In the genomic region with DNA sequence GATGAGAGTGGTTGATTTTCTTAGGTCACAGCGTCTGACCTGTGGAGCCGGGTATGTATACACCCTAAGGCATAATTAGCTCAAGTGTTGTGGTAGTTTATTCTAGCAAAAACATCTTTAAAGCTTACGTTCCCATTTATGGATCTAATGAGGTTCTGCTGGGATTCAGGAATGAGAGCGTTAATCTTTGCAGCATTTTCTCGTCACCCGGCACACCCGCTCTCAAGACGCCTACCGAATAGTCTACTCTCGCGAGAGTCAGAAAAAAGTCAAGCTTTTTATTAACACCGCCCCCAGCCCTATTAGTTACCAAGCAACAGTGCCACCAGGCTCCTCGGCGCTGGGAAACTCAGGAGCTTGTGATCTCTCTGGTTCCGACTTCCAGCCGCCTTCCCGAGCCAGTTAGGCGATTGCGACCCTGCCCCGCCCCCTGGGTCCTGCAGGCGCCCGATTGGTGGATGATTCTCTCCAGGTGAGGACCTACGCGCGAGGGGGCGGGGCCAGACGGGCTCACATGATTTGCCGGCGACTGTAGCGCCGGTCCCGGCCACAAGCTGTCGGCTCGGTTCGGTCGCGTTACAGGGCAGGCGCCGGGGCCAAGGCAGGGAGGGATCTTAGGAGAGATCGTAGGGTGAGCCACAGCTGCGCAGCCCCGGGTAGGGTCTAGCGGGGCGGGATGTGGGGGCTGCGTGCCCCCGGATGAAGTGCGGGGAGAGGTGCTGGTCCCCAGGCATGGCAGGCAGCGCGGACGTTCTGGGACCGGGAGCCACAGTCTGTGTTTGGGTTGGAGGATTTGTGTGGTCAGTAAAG, we compare ENCODE assay signal across 8 cellular contexts. TPM values are rescaled to one million over a fixed set of nuclear protein-coding genes. Genes with fewer than 3 reads are reported as not detected.
DNase-seq lines count a peak whose midpoint lies in the region; ATAC-seq, FAIRE-seq and TF ChIP-seq lines count a peak whose summit lies in the region.

Gene PFKFB2, plus strand, starts transcription at position 540 of the 810 bp plus-strand sequence. CDS start 1,443 bp downstream, outside the sequence.

- dilution Hi-C loops in keratinocyte (cut with MboI; ENCODE audit: extremely low pct_ligation_motif_present, low sequenced_read_pairs): no loop called here

- FAIRE-seq in keratinocyte (lab: Jason Lieb, UNC): no peak

- peak within 1 kb of the TSS; percentile 97 for H3K9ac ChIP-seq in keratinocyte (ENCODE audit: control insufficient read depth, extremely low read depth, insufficient read depth, low read length)

- H2AFZ ChIP-seq in keratinocyte (ENCODE audit: control insufficient read depth, low read length): peak within 1 kb of the TSS; percentile 92

- peak within 1 kb of the TSS; percentile 89 for H3K4me3 ChIP-seq in choroid plexus epithelial cell (ENCODE audit: low read depth, low read length)
- peak within 1 kb of the TSS; percentile 66 to 90 (median 71) for H3K4me3 ChIP-seq in keratinocyte (ENCODE audit: control insufficient read depth in 2 of 3, extremely low read depth in 1 of 3, insufficient read depth in 2 of 3, low read depth in 1 of 3, low read length in 3 of 3)

- TF ChIP-seq CTCF in choroid plexus epithelial cell (conservative IDR thresholded peaks at IDR 0.05; ENCODE audit: low read depth, low read length) (no peak), keratinocyte (optimal IDR thresholded peaks at IDR 0.05 in 1 of 3, IDR thresholded peaks at IDR 0.05 in 1 of 3, conservative IDR thresholded peaks at IDR 0.05 in 1 of 3; ENCODE audit: extremely low read depth in 1 of 3, insufficient read depth in 2 of 3, low read length in 3 of 3) (peak in 2 of 3 experiments; percentile 9 to 31)

- ATAC-seq in GM19023 (IDR thresholded peaks at IDR 0.05; ENCODE audit: unreplicated experiment) (peak; percentile 86), HG03175 (IDR thresholded peaks at IDR 0.05; ENCODE audit: unreplicated experiment) (peak; percentile 84)

- peak within 1 kb of the TSS; percentile 97 for H3K27ac ChIP-seq in keratinocyte (ENCODE audit: control insufficient read depth, insufficient read depth, low read length)

- H4K20me1 ChIP-seq in keratinocyte (ENCODE audit: control insufficient read depth, extremely low read depth, insufficient read depth, low read length): no peaks in the 10 kb centered on the region

- no peaks in the 10 kb centered on the region for H3K9me1 ChIP-seq in keratinocyte (ENCODE audit: control insufficient read depth, extremely low read depth, insufficient read depth, low read length)

- H3K79me2 ChIP-seq in keratinocyte (ENCODE audit: control insufficient read depth, insufficient read depth, low read length): peaks cover 28% of the 10 kb centered on the region

- H3K27me3 ChIP-seq in keratinocyte (ENCODE audit: control insufficient read depth, extremely low read depth, insufficient read depth, low read length): no peaks in the 10 kb centered on the region

- H3K9me3 ChIP-seq in keratinocyte (ENCODE audit: control insufficient read depth, low read depth, low read length): no peaks in the 10 kb centered on the region

- peaks cover 37% of the 10 kb centered on the region for H3K4me1 ChIP-seq in keratinocyte (ENCODE audit: control insufficient read depth, extremely low read depth, insufficient read depth, low read length)

- DNase-seq in AG08396 (ENCODE audit: low spot score) (peak; percentile 86), NCI-H446 (lab: John Stamatoyannopoulos, UW) (peak; percentile 99), choroid plexus epithelial cell (ENCODE audit: low read depth) (peak; percentile 98), keratinocyte (ENCODE audit: low read depth, low spot score) (peak; percentile 96)
- peak; percentile 95 to 96 for DNase-seq in activated CD4-positive, alpha-beta T cell treated with anti-CD3 and anti-CD28 coated beads for 4 hours
- peak; percentile 96 for DNase-seq in stimulated activated CD4-positive, alpha-beta T cell treated with anti-CD3 and anti-CD28 coated beads, Interleukin-12 subunit alpha, Interleukin-12 subunit beta, amount 100 ng/mL, for 4 hours

- peak within 1 kb of the TSS; percentile 99 for H3K4me2 ChIP-seq in keratinocyte (ENCODE audit: control insufficient read depth, extremely low read depth, insufficient read depth, low read depth, low read length)

- peaks cover 6 to 14% of the 10 kb centered on the region in 2 experiments for H3K36me3 ChIP-seq in keratinocyte (ENCODE audit: control insufficient read depth in 2 of 2, extremely low read depth in 1 of 2, insufficient read depth in 2 of 2, low read length in 2 of 2)

RNA-seq across cellular contexts. Expression of gene PFKFB2, which starts in this region (rescaled TPM):
- 8.7 to 13.9 TPM (median 12.2 TPM) in 3 replicates for polyA plus RNA-seq in keratinocyte
- polyA plus RNA-seq in keratinocyte (2011; ENCODE audit: low read depth): 36.2 TPM
- 7.0 and 10.5 TPM in 2 replicates for polyA plus RNA-seq in keratinocyte (2011; cell fraction: cytosol; rRNA removed)
- polyA plus RNA-seq in keratinocyte (2011; cell fraction: nucleus; rRNA removed): 22.4 and 25.8 TPM in 2 replicates
- polyA plus RNA-seq in keratinocyte (2012; ENCODE audit: low replicate concordance): 9.1 and 34.8 TPM in 2 replicates
- polyA minus RNA-seq in keratinocyte: 8.6 to 27.5 TPM (median 25.9 TPM) in 3 replicates
- 8.8 TPM for polyA minus RNA-seq in keratinocyte (2011; cell fraction: cytosol; rRNA and poly(A)+ RNA removed)
- polyA minus RNA-seq in keratinocyte (2011; cell fraction: nucleus; rRNA and poly(A)+ RNA removed): 20.5 and 30.3 TPM in 2 replicates

Comparison
In these comparisons a context has a peak if more than half of its experiments do, and no peak if none do; other contexts are left out.
1. Peak in every context shown above with its lines: DNase-seq, ATAC-seq, H3K4me3 ChIP-seq and H3K27ac ChIP-seq.